8 cellular contexts compared by ENCODE assay signal in genomic region chr17:76384987-76385891, GRCh38. TPM values are rescaled to one million over a fixed set of nuclear protein-coding genes. Genes with fewer than 3 reads are reported as not detected.
DNase-seq lines count a peak whose midpoint lies in the region; ATAC-seq and TF ChIP-seq lines count a peak whose summit lies in the region.

No MANE protein-coding gene starts in this region.

- no peaks in the 10 kb centered on the region for H3K36me3 Mint-ChIP-seq in activated CD4-positive, alpha-beta T cell treated with anti-CD3 and anti-CD28 coated beads for 36 hours (ENCODE audit: low read depth)

- peaks cover 12% of the 10 kb centered on the region for H3K4me1 Mint-ChIP-seq in activated CD4-positive, alpha-beta T cell treated with anti-CD3 and anti-CD28 coated beads for 36 hours

- POLR2A ChIA-PET in activated CD4-positive, alpha-beta T cell treated with anti-CD3 and anti-CD28 coated beads for 36 hours (lab: Charles Lee), result interaction anchor here (0.5 to 1.3 kb wide), 8 partner anchors 12 to 345 kb away, joined by 3 to 9 read pairs (median 4); no protein-coding TSS in a partner anchor

- H3K9me3 Mint-ChIP-seq in activated CD4-positive, alpha-beta T cell treated with anti-CD3 and anti-CD28 coated beads for 36 hours (ENCODE audit: low read depth), result no peaks in the 10 kb centered on the region

- peak overlapping the region; percentile 68 to 88 for H3K4me3 ChIP-seq in cardiac fibroblast (replicated peaks in 1 of 2; ENCODE audit: low read depth in 2 of 2, low read length in 2 of 2)

- intact Hi-C loops in activated CD4-positive, alpha-beta T cell treated with anti-CD3 and anti-CD28 coated beads for 36 hours (cut with DNase I, micrococcal nuclease), result loop anchor here (1.0 to 10.0 kb wide), 11 partner anchors 30 to 600 kb away; partner anchors contain the start of genes ACOX1 (in 1 of the 2), MRPL38 (in 1 of the 2), MXRA7 (in 1 of the 2) and RHBDF2 (in 1 of the 2)

- H3K27me3 Mint-ChIP-seq in activated CD4-positive, alpha-beta T cell treated with anti-CD3 and anti-CD28 coated beads for 36 hours, result no peaks in the 10 kb centered on the region

- CTCF ChIA-PET in activated CD4-positive, alpha-beta T cell treated with anti-CD3 and anti-CD28 coated beads for 36 hours (lab: Charles Lee), result interaction anchor here (0.8 to 5.4 kb wide), 20 partner anchors 8 to 525 kb away, joined by 3 to 43 read pairs (median 5); partner anchors contain the start of genes PRPSAP1 and UBE2O

- TF ChIP-seq CTCF in cardiac fibroblast (IDR thresholded peaks at IDR 0.05; ENCODE audit: low read depth, low read length), result no peak

- peak; percentile 69 for DNase-seq in activated CD4-positive, alpha-beta T cell treated with anti-CD3 and anti-CD28 coated beads for 36 hours
- no peak for DNase-seq in activated CD4-positive, alpha-beta T cell treated with anti-CD3 and anti-CD28 coated beads for 1 hour
- peak; percentile 38 for DNase-seq in T-helper 9 cell
- peak; percentile 77 to 91 for DNase-seq in cardiac fibroblast (ENCODE audit: low read depth in 2 of 2)
- no peak for DNase-seq in left lobe of liver (ENCODE audit: low spot score)
- peak; percentile 7 for DNase-seq in stimulated activated CD8-positive, alpha-beta memory T cell treated with anti-CD3 and anti-CD28 coated beads, Interleukin-15, amount 100 ng/mL, for 1 hour (ENCODE audit: low read depth)
- DNase-seq in activated CD4-positive, CD25-positive, alpha-beta regulatory T cell (lab: John Stamatoyannopoulos, UW), result no peak

- H3K27ac Mint-ChIP-seq in activated CD4-positive, alpha-beta T cell treated with anti-CD3 and anti-CD28 coated beads for 36 hours, result no peak overlapping the region

- H3K4me3 Mint-ChIP-seq in activated CD4-positive, alpha-beta T cell treated with anti-CD3 and anti-CD28 coated beads for 36 hours, result peak overlapping the region; percentile 55

- ATAC-seq in activated CD4-positive, alpha-beta T cell treated with anti-CD3 and anti-CD28 coated beads for 36 hours, result peak; percentile 6
- ATAC-seq in left lobe of liver, result peak; percentile 7
- ATAC-seq in GM19395 (IDR thresholded peaks at IDR 0.05; ENCODE audit: unreplicated experiment), result no peak

RNA-seq across cellular contexts. Expression of gene SPHK1, which starts 0.8 kb away (rescaled TPM):
- total RNA-seq in activated CD4-positive, alpha-beta T cell treated with anti-CD3 and anti-CD28 coated beads for 36 hours, result 10 to 100 TPM in 1 of 2 experiments, 1 to 10 TPM in 1; 7.4 to 11.7 TPM
- total RNA-seq in left lobe of liver, result 0.93 TPM

RNA-seq across cellular contexts. Expression of gene PRPSAP1, which starts 31.5 kb away (rescaled TPM):
- total RNA-seq in activated CD4-positive, alpha-beta T cell treated with anti-CD3 and anti-CD28 coated beads for 36 hours, result 10 to 100 TPM; 26.7 to 34.9 TPM
- total RNA-seq in left lobe of liver, result 55.0 TPM

Comparison
In these comparisons a context has a peak if more than half of its experiments do, and no peak if none do; other contexts are left out.
1. DNase-seq: peak in activated CD4-positive, alpha-beta T cell treated with anti-CD3 and anti-CD28 coated beads for 36 hours (single experiment), T-helper 9 cell (single experiment), cardiac fibroblast (2 of 2) and stimulated activated CD8-positive, alpha-beta memory T cell treated with anti-CD3 and anti-CD28 coated beads, Interleukin-15, amount 100 ng/mL, for 1 hour (single experiment); none in activated CD4-positive, alpha-beta T cell treated with anti-CD3 and anti-CD28 coated beads for 1 hour (single experiment), left lobe of liver (single experiment) and activated CD4-positive, CD25-positive, alpha-beta regulatory T cell (0 of 4).